ENCODE assay signal across 9 cellular contexts in genomic region chr17:57672205-57672632, GRCh38.
DNase-seq lines count a peak whose midpoint lies in the region; ATAC-seq, FAIRE-seq and TF ChIP-seq lines count a peak whose summit lies in the region.
"Had no signal": no experiment of that assay in that cellular context is flagged by ENCODE, and none has a peak within 500 bp of the region (broad histone marks: within the 10 kb centered on the region; RNA-seq: fewer than 3 reads in every experiment).

No MANE protein-coding gene starts in this region.

- no peak overlapping the region for H3K27ac ChIP-seq in CD8-positive, alpha-beta memory T cell (ENCODE audit: low read depth, low read length)
- H3K27ac ChIP-seq in astrocyte (ENCODE audit: low read depth, low read length) = no peak overlapping the region
- H3K27ac ChIP-seq: Peyer's patch had no signal

- H4K20me1 ChIP-seq in astrocyte (ENCODE audit: insufficient read depth, low read length) = no peaks in the 10 kb centered on the region

- H3K27me3 Mint-ChIP-seq in CD8-positive, alpha-beta memory T cell = peaks cover 0 to 3% of the 10 kb centered on the region in 2 donors
- H3K27me3 Mint-ChIP-seq in astrocyte (ENCODE audit: low read depth, unreplicated experiment) = no peaks in the 10 kb centered on the region
- no peaks in the 10 kb centered on the region for H3K27me3 Mint-ChIP-seq in naive thymus-derived CD8-positive, alpha-beta T cell

- H3K9me3 ChIP-seq in CD8-positive, alpha-beta memory T cell (ENCODE audit: low read length) = no peaks in the 10 kb centered on the region
- H3K9me3 ChIP-seq in astrocyte (ENCODE audit: insufficient read depth, low read depth, low read length) = no peaks in the 10 kb centered on the region
- H3K9me3 ChIP-seq: Peyer's patch had no signal

- peak overlapping the region; percentile 29 for H3K4me2 ChIP-seq in astrocyte (ENCODE audit: low read length)

- TF ChIP-seq CTCF in astrocyte (IDR thresholded peaks at IDR 0.05; ENCODE audit: insufficient read depth, low read depth, low read length) = no peak

- H2AFZ ChIP-seq in astrocyte (ENCODE audit: low read depth, low read length) = no peak overlapping the region

- H3K4me1 ChIP-seq in CD8-positive, alpha-beta memory T cell (ENCODE audit: insufficient read depth, low read length) = peaks cover 28% of the 10 kb centered on the region
- peaks cover 9% of the 10 kb centered on the region for H3K4me1 ChIP-seq in astrocyte (ENCODE audit: insufficient read depth, low read length)

- no peaks in the 10 kb centered on the region for H3K9me3 Mint-ChIP-seq in CD8-positive, alpha-beta memory T cell
- no peaks in the 10 kb centered on the region for H3K9me3 Mint-ChIP-seq in astrocyte (ENCODE audit: unreplicated experiment)
- H3K9me3 Mint-ChIP-seq in naive thymus-derived CD8-positive, alpha-beta T cell = no peaks in the 10 kb centered on the region

- H3K79me2 ChIP-seq in astrocyte (ENCODE audit: insufficient read depth, low read length) = no peaks in the 10 kb centered on the region

- CTCF ChIA-PET in CD8-positive, alpha-beta memory T cell (lab: Charles Lee) = interaction anchor here (0.7 to 4.0 kb wide), 26 partner anchors 8 to 429 kb away, joined by 3 to 79 read pairs (median 4); no protein-coding TSS in a partner anchor

- peaks cover 0 to 30% (median 9%) of the 10 kb centered on the region in 3 donors for H3K36me3 Mint-ChIP-seq in CD8-positive, alpha-beta memory T cell
- peaks cover 15% of the 10 kb centered on the region for H3K36me3 Mint-ChIP-seq in astrocyte (ENCODE audit: low read depth, unreplicated experiment)
- H3K36me3 Mint-ChIP-seq in naive thymus-derived CD8-positive, alpha-beta T cell = peaks cover 0 to 19% (median 0%) of the 10 kb centered on the region in 3 donors

- H3K4me3 Mint-ChIP-seq in CD8-positive, alpha-beta memory T cell = peak overlapping the region; percentile 8 to 79 (median 73)
- H3K4me3 Mint-ChIP-seq in astrocyte (ENCODE audit: unreplicated experiment) = no peak overlapping the region
- H3K4me3 Mint-ChIP-seq in naive thymus-derived CD8-positive, alpha-beta T cell = peak overlapping the region; percentile 36 to 88 (median 62)

- no peak overlapping the region for H3K9ac ChIP-seq in astrocyte (ENCODE audit: low read length)

- POLR2A ChIA-PET in CD8-positive, alpha-beta memory T cell (lab: Charles Lee) = interaction anchor here (0.8 to 1.1 kb wide), 2 partner anchors 71 to 73 kb away, joined by 3 to 6 read pairs; no protein-coding TSS in a partner anchor
- POLR2A ChIA-PET in naive thymus-derived CD8-positive, alpha-beta T cell (lab: Charles Lee) = interaction anchor here (1.2 to 3.1 kb wide), 3 partner anchors 12 to 73 kb away, joined by 5 to 34 read pairs (median 10); no protein-coding TSS in a partner anchor

- peaks cover 44 to 57% (median 50%) of the 10 kb centered on the region in 3 donors for H3K4me1 Mint-ChIP-seq in CD8-positive, alpha-beta memory T cell
- H3K4me1 Mint-ChIP-seq in astrocyte (ENCODE audit: low read depth, unreplicated experiment) = peaks cover 9% of the 10 kb centered on the region
- H3K4me1 Mint-ChIP-seq in naive thymus-derived CD8-positive, alpha-beta T cell = peaks cover 24 to 54% (median 50%) of the 10 kb centered on the region in 4 donors

- DNase-seq in CD8-positive, alpha-beta memory T cell = peak; percentile 19 to 76 (median 54)
- DNase-seq in MV-4-11 (lab: John Stamatoyannopoulos, UW) (peak; percentile 88), astrocyte (ENCODE audit: low read depth) (peak; percentile 57), NCI-H2029 treated with DMSO at 0.1 percent for 48 hours (lab: John Stamatoyannopoulos, UW) (no peak), NCI-H446 (lab: John Stamatoyannopoulos, UW) (no peak), germinal center (ENCODE audit: low spot score) (no peak)
- peak in 9 of 10 donors; percentile 11 to 75 (median 54) for DNase-seq in naive thymus-derived CD8-positive, alpha-beta T cell

- no peak overlapping the region for H3K4me3 ChIP-seq in CD8-positive, alpha-beta memory T cell (ENCODE audit: low read length)
- H3K4me3 ChIP-seq in astrocyte (ENCODE audit: insufficient read depth, low read depth, low read length) = no peak overlapping the region
- H3K4me3 ChIP-seq: Peyer's patch had no signal

- peaks cover 5% of the 10 kb centered on the region for H3K36me3 ChIP-seq in CD8-positive, alpha-beta memory T cell (ENCODE audit: insufficient read depth, low read length)
- H3K36me3 ChIP-seq in astrocyte (ENCODE audit: insufficient read depth, low read length) = no peaks in the 10 kb centered on the region
- H3K36me3 ChIP-seq: Peyer's patch had no signal

- FAIRE-seq in astrocyte (lab: Jason Lieb, UNC) = no peak

- peak overlapping the region; percentile 82 to 98 (median 95) for H3K27ac Mint-ChIP-seq in CD8-positive, alpha-beta memory T cell
- peak overlapping the region; percentile 58 for H3K27ac Mint-ChIP-seq in astrocyte (ENCODE audit: unreplicated experiment)
- H3K27ac Mint-ChIP-seq in naive thymus-derived CD8-positive, alpha-beta T cell = peak overlapping the region; percentile 86 to 96 (median 94)

- no peaks in the 10 kb centered on the region for H3K27me3 ChIP-seq in CD8-positive, alpha-beta memory T cell (ENCODE audit: insufficient read depth, low read length, poor library complexity, severe bottlenecking)
- H3K27me3 ChIP-seq in astrocyte (ENCODE audit: insufficient read depth, low read length) = no peaks in the 10 kb centered on the region
- H3K27me3 ChIP-seq: Peyer's patch had no signal

- peak; percentile 84 to 92 for ATAC-seq in naive thymus-derived CD8-positive, alpha-beta T cell
- no peak for ATAC-seq in GM19455 (IDR thresholded peaks at IDR 0.05; ENCODE audit: unreplicated experiment)

Comparison
In these comparisons a context has a peak if more than half of its experiments do, and no peak if none do; other contexts are left out.
1. DNase-seq: peak in CD8-positive, alpha-beta memory T cell (5 of 5), MV-4-11 (single experiment), astrocyte (single experiment) and naive thymus-derived CD8-positive, alpha-beta T cell (9 of 10); none in NCI-H2029 treated with DMSO at 0.1 percent for 48 hours (single experiment), NCI-H446 (0 of 2) and germinal center (single experiment).
2. Peak in every context shown above with its lines, with median percentiles within 50 percentile points of each other: H3K27ac Mint-ChIP-seq.